In the genomic region with DNA sequence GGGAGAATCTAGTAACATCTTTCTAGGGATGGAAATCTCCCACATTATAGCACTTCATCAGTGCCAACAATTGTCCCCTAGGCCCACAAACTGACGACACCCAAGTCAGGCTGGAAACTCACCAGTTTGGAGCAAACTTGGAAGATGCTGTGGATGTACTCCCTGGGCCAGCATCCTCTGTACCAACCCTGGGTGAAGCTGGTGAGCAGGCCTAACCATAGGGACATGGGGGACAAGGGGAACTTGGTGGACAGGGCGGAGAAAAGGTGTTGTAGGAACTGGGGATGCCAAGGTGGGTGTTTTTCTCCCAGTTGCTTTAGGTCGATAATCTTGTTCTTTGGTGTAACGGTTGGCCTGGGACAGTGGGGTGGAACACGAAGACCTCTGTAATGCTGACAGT, we compare ENCODE assay signal across 13 cellular contexts.
"Had no signal": no experiment of that assay in that cellular context is flagged by ENCODE, and none has a peak within 500 bp of the region (broad histone marks: within the 10 kb centered on the region; RNA-seq: fewer than 3 reads in every experiment).

No MANE protein-coding gene starts in this region.

- H3K9me3 Mint-ChIP-seq: activated naive CD8-positive, alpha-beta T cell treated with anti-CD3 and anti-CD28 coated beads, Interleukin-2, amount 10 ng/mL, durations not matched to agents 7 days and 5 days; dendritic cell treated with granulocyte-macrophage colony-stimulating factor and Interleukin-4, amounts not matched to agents 40 ng/mL and 50 ng/mL, for 4 days had no signal

- H3K4me1 ChIP-seq: pancreas, thyroid gland had no signal

- H3K27me3 Mint-ChIP-seq: activated naive CD8-positive, alpha-beta T cell treated with anti-CD3 and anti-CD28 coated beads, Interleukin-2, amount 10 ng/mL, durations not matched to agents 7 days and 5 days; dendritic cell treated with granulocyte-macrophage colony-stimulating factor and Interleukin-4, amounts not matched to agents 40 ng/mL and 50 ng/mL, for 4 days had no signal

- H3K27ac Mint-ChIP-seq: activated naive CD8-positive, alpha-beta T cell treated with anti-CD3 and anti-CD28 coated beads, Interleukin-2, amount 10 ng/mL, durations not matched to agents 7 days and 5 days; dendritic cell treated with granulocyte-macrophage colony-stimulating factor and Interleukin-4, amounts not matched to agents 40 ng/mL and 50 ng/mL, for 4 days had no signal

- DNase-seq: activated naive CD8-positive, alpha-beta T cell treated with anti-CD3 and anti-CD28 coated beads, Interleukin-2, amount 10 ng/mL, durations not matched to agents 7 days and 5 days; anterior cingulate cortex; effector memory CD4-positive, alpha-beta T cell; heart left ventricle; left cardiac atrium; midbrain; pancreas; thyroid gland had no signal

- H3K27me3 ChIP-seq: heart left ventricle, pancreas, thyroid gland had no signal

- FAIRE-seq: frontal cortex, pancreas had no signal

- H3K27ac ChIP-seq: pancreas, thyroid gland had no signal

- ATAC-seq: activated CD4-positive, CD25-positive, alpha-beta regulatory T cell treated with anti-CD3 and anti-CD28 coated beads, Interleukin-2, amount 50 U/mL, for 24 hours; heart left ventricle; left cardiac atrium; pancreas; sciatic nerve had no signal

- H3K4me3 Mint-ChIP-seq: activated naive CD8-positive, alpha-beta T cell treated with anti-CD3 and anti-CD28 coated beads, Interleukin-2, amount 10 ng/mL, durations not matched to agents 7 days and 5 days; dendritic cell treated with granulocyte-macrophage colony-stimulating factor and Interleukin-4, amounts not matched to agents 40 ng/mL and 50 ng/mL, for 4 days had no signal

- H3K9me3 ChIP-seq: heart left ventricle, pancreas, thyroid gland had no signal

- H3K4me3 ChIP-seq: heart left ventricle, lung, pancreas, thyroid gland had no signal
